In genomic region chr15:48177383-48177874, GRCh38 we compare ENCODE assay signal across 8 cellular contexts. TPM values are rescaled to one million over a fixed set of nuclear protein-coding genes. Genes with fewer than 3 reads are reported as not detected.
A peak's percentile ranks its signal among the peaks of the same experiment; 100 is the strongest.
DNase-seq lines count a peak whose midpoint lies in the region; ATAC-seq and TF ChIP-seq lines count a peak whose summit lies in the region.

No MANE protein-coding gene starts in this region.

- ATAC-seq in HG02571 (IDR thresholded peaks at IDR 0.05; ENCODE audit: unreplicated experiment) (peak; percentile 63), activated B cell treated with CpG ODN at 0.5 μM for 24 hours (ENCODE audit: low read depth) (peak; percentile 50)

- H3K4me3 ChIP-seq in fibroblast of pulmonary artery (replicated peaks; ENCODE audit: low read depth, low read length), result peak overlapping the region; percentile 51

- peak overlapping the region; percentile 94 for H3K4me3 Mint-ChIP-seq in activated B cell treated with CpG ODN at 0.5 μM for 24 hours
- H3K4me3 Mint-ChIP-seq in nephron progenitor cell, result peak overlapping the region; percentile 95

- TF ChIP-seq CTCF in activated B cell treated with CpG ODN at 0.5 μM for 24 hours (IDR thresholded peaks at IDR 0.05) (no peak), fibroblast of pulmonary artery (IDR thresholded peaks at IDR 0.05; ENCODE audit: low read length, missing control alignments) (no peak), nephron progenitor cell (IDR thresholded peaks at IDR 0.05) (no peak)

- H3K27me3 Mint-ChIP-seq in activated B cell treated with CpG ODN at 0.5 μM for 24 hours (peaks cover 13% of the 10 kb centered on the region), nephron progenitor cell (ENCODE audit: low read depth, poor library complexity) (peaks cover 6% of the 10 kb centered on the region)

- H3K36me3 Mint-ChIP-seq in activated B cell treated with CpG ODN at 0.5 μM for 24 hours (ENCODE audit: low read depth) (peaks cover 3% of the 10 kb centered on the region), nephron progenitor cell (ENCODE audit: low read depth) (peaks cover 29% of the 10 kb centered on the region)

- POLR2A ChIA-PET in activated B cell treated with CpG ODN at 0.5 μM for 24 hours (lab: Charles Lee), result interaction anchor here (1.0 to 1.5 kb wide), 2 partner anchors 153 to 634 kb away, joined by 3 read pairs; partner anchors contain the start of genes CEP152 and DUT

- H3K9me3 Mint-ChIP-seq in activated B cell treated with CpG ODN at 0.5 μM for 24 hours, result no peaks in the 10 kb centered on the region
- H3K9me3 Mint-ChIP-seq in nephron progenitor cell, result peaks cover 28% of the 10 kb centered on the region

- peak; percentile 5 for DNase-seq in stimulated activated CD4-positive, alpha-beta T cell treated with anti-CD3 and anti-CD28 coated beads, Interleukin-15, amount 100 ng/mL, for 24 hours
- DNase-seq in stimulated activated CD4-positive, alpha-beta T cell treated with anti-CD3 and anti-CD28 coated beads, Interleukin-1b, Interleukin-23, amount 100 ng/mL, for 48 hours, result no peak
- DNase-seq in MV-4-11 (lab: John Stamatoyannopoulos, UW) (peak; percentile 49), activated B cell treated with CpG ODN at 0.5 μM for 24 hours (no peak), fibroblast of pulmonary artery (ENCODE audit: low read depth) (peak; percentile 45), nephron progenitor cell (no peak), islet precursor cell (no peak)

- H3K27ac Mint-ChIP-seq in activated B cell treated with CpG ODN at 0.5 μM for 24 hours, result peak overlapping the region; percentile 90
- H3K27ac Mint-ChIP-seq in nephron progenitor cell, result peak overlapping the region; percentile 93

- intact Hi-C loops in activated B cell treated with CpG ODN at 0.5 μM for 24 hours (cut with micrococcal nuclease), result loop anchor here (10.0 kb wide), 3 partner anchors 697 to 1447 kb away; partner anchors contain the start of genes DTWD1, EID1, FAM227B and SECISBP2L

- H3K4me1 Mint-ChIP-seq in activated B cell treated with CpG ODN at 0.5 μM for 24 hours, result peaks cover 18% of the 10 kb centered on the region
- peaks cover 25% of the 10 kb centered on the region for H3K4me1 Mint-ChIP-seq in nephron progenitor cell

- CTCF ChIA-PET in activated B cell treated with CpG ODN at 0.5 μM for 24 hours (lab: Charles Lee), result no interaction called here

RNA-seq across cellular contexts. Expression of gene MYEF2, which starts 0.7 kb away (rescaled TPM):
- total RNA-seq in activated B cell treated with CpG ODN at 0.5 μM for 24 hours, result 19.7 and 23.1 TPM in 2 replicates

RNA-seq across cellular contexts. Expression of gene CTXN2, which starts 14.0 kb away (rescaled TPM):
- not detected in 2 replicates for total RNA-seq in activated B cell treated with CpG ODN at 0.5 μM for 24 hours

RNA-seq across cellular contexts. Expression of gene SLC12A1, which starts 28.7 kb away (rescaled TPM):
- total RNA-seq in activated B cell treated with CpG ODN at 0.5 μM for 24 hours, result not detected in 2 replicates

RNA-seq across cellular contexts. Expression of gene SLC24A5, which starts 56.6 kb away (rescaled TPM):
- not detected in 2 replicates for total RNA-seq in activated B cell treated with CpG ODN at 0.5 μM for 24 hours

Comparison
In these comparisons a context has a peak if more than half of its experiments do, and no peak if none do; other contexts are left out.
1. DNase-seq: peak in stimulated activated CD4-positive, alpha-beta T cell treated with anti-CD3 and anti-CD28 coated beads, Interleukin-15, amount 100 ng/mL, for 24 hours (single experiment), MV-4-11 (single experiment) and fibroblast of pulmonary artery (single experiment); none in stimulated activated CD4-positive, alpha-beta T cell treated with anti-CD3 and anti-CD28 coated beads, Interleukin-1b, Interleukin-23, amount 100 ng/mL, for 48 hours (single experiment), activated B cell treated with CpG ODN at 0.5 μM for 24 hours (single experiment), nephron progenitor cell (single experiment) and islet precursor cell (single experiment).